Comparison of ENCODE assay signal across 21 cellular contexts in the genomic region with DNA sequence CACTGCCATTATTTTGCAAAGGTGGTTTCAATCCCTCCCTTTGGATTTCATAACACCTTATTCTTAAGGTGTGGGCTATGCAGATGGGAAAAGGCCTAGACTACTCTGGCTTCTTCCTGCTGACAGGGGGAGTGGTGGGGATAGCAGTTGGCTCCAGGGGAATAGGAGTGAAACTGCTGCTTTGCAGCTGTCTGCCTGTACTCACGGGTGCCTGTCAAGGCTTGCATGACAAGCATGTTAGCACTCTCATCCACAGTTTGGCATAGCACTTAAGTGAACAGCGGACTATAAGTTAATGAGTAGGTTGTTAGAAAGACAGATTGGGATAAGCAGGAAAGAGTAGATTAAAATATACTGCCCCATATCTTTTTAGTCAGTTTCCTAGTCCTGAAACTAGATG.
DNase-seq lines count a peak whose midpoint lies in the region; ATAC-seq, FAIRE-seq and TF ChIP-seq lines count a peak whose summit lies in the region.
"Had no signal": no experiment of that assay in that cellular context is flagged by ENCODE, and none has a peak within 500 bp of the region (broad histone marks: within the 10 kb centered on the region; RNA-seq: fewer than 3 reads in every experiment).

No MANE protein-coding gene starts in this region.

- no peaks in the 10 kb centered on the region for H4K20me1 ChIP-seq in BLaER1 treated with 17β-estradiol and CSF1 and Interleukin-3, amounts not matched to agents 10 nM and 100 nM
- H4K20me1 ChIP-seq in HepG2 (ENCODE audit: insufficient read depth, low read length): no peaks in the 10 kb centered on the region

- H3K4me3 ChIP-seq in A673 (ENCODE audit: low read depth, low read length, poor library complexity, severe bottlenecking) (no peak overlapping the region), epithelial cell of esophagus (ENCODE audit: low read length) (no peak overlapping the region), HepG2 (replicated peaks in 1 of 3; ENCODE audit: insufficient read depth in 1 of 3, low read depth in 2 of 3, low read length in 3 of 3) (no peak overlapping the region)
- H3K4me3 ChIP-seq in BLaER1 treated with 17β-estradiol and CSF1 and Interleukin-3, amounts not matched to agents 10 nM and 100 nM: no peak overlapping the region
- H3K4me3 ChIP-seq: adrenal gland, lung, prostate gland, thyroid gland had no signal

- BruUV-seq in A673 (replicated peaks; lab: Mats Ljungman, UMichigan) (no TSS peak), HepG2 (replicated peaks; lab: Mats Ljungman, UMichigan) (no TSS peak)

- no peak for TF ChIP-seq RAD21 in HepG2 (CRISPR knock-in tag; IDR thresholded peaks at IDR 0.05)

- TF ChIP-seq CTCF in A673 (conservative IDR thresholded peaks at IDR 0.05; ENCODE audit: low read depth, low read length) (no peak), epithelial cell of esophagus (IDR thresholded peaks at IDR 0.05; ENCODE audit: insufficient read depth, low read depth, low read length, missing control alignments) (peak; percentile 10), HepG2 (CRISPR knock-in tag; IDR thresholded peaks at IDR 0.05) (no peak)

- ATAC-seq in GM18520 (IDR thresholded peaks at IDR 0.05; ENCODE audit: unreplicated experiment) (no peak), HepG2 (no peak)
- ATAC-seq: activated T-cell treated with anti-CD3 and anti-CD28 coated beads, Interleukin-2, amount 50 U/mL, for 4 hours; effector memory CD8-positive, alpha-beta T cell; stimulated activated naive CD8-positive, alpha-beta T cell treated with anti-CD3 and anti-CD28 coated beads, Interleukin-15, amount 100 ng/mL, for 72 hours had no signal

- TF ChIP-seq EP300 in HepG2 (IDR thresholded peaks at IDR 0.05; ENCODE audit: low read depth in 2 of 2, low read length in 2 of 2) (no peak), HepG2 (CRISPR knock-in tag; IDR thresholded peaks at IDR 0.05; ENCODE audit: borderline replicate concordance) (no peak)

- H3K27me3 ChIP-seq in A673 (replicated peaks; ENCODE audit: insufficient read depth, low read depth, low read length, poor library complexity) (no peaks in the 10 kb centered on the region), HepG2 (ENCODE audit: control insufficient read depth in 1 of 2, insufficient read depth in 2 of 2, low read length in 2 of 2) (no peaks in the 10 kb centered on the region)
- H3K27me3 ChIP-seq in BLaER1 treated with 17β-estradiol and CSF1 and Interleukin-3, amounts not matched to agents 10 nM and 100 nM: no peaks in the 10 kb centered on the region
- H3K27me3 ChIP-seq: adrenal gland, thyroid gland had no signal

- no peak for TF ChIP-seq POLR2A in HepG2 (IDR thresholded peaks at IDR 0.05; ENCODE audit: insufficient read depth in 1 of 2, low read depth in 2 of 2, low read length in 2 of 2)

- intact Hi-C loops in A673 (cut with micrococcal nuclease; ENCODE audit: unreplicated experiment): loop anchor here (2.0 to 5.0 kb wide), 2 partner anchors 335 to 731 kb away; no protein-coding TSS in a partner anchor
- intact Hi-C loops in HepG2 (cut with micrococcal nuclease; ENCODE audit: unreplicated experiment): no loop called here

- CTCF ChIA-PET in A673 (lab: Charles Lee) (no interaction called here), HepG2 (lab: Yijun Ruan, JAX; ENCODE audit: low intra/inter-chr PET ratio, low total read pairs) (no interaction called here)

- peak; percentile 70 for DNase-seq in A673 (ENCODE audit: low spot score)
- peak; percentile 83 for DNase-seq in NCI-H2171 (lab: John Stamatoyannopoulos, UW)
- DNase-seq in epithelial cell of esophagus (ENCODE audit: low read depth): peak; percentile 83
- DNase-seq in hypothalamus (lab: John Stamatoyannopoulos, UW): no peak
- DNase-seq in HepG2 (ENCODE audit: low spot score): no peak
- DNase-seq: activated CD4-positive, alpha-beta T cell treated with anti-CD3 and anti-CD28 coated beads, Interleukin-2, amount 10 ng/mL, durations not matched to agents 24 days and 14 days; activated naive CD4-positive, alpha-beta T cell treated with Interleukin-2 at 50 U/mL for 16 hours; activated T-cell treated with anti-CD3 and anti-CD28 coated beads, Interleukin-2, amount 50 U/mL, for 4 hours; adrenal gland; CD4-positive, alpha-beta T cell; effector memory CD8-positive, alpha-beta T cell; KBM-7; NCI-H2029; stimulated activated naive CD8-positive, alpha-beta T cell treated with anti-CD3 and anti-CD28 coated beads, Interleukin-15, amount 100 ng/mL, for 72 hours; thyroid gland had no signal

- peaks cover 73% of the 10 kb centered on the region for H3K4me1 ChIP-seq in A673 (ENCODE audit: insufficient read depth, low read length, poor library complexity, severe bottlenecking)
- H3K4me1 ChIP-seq in BLaER1 treated with 17β-estradiol and CSF1 and Interleukin-3, amounts not matched to agents 10 nM and 100 nM: peaks cover 0 to 47% (median 25%) of the 10 kb centered on the region in 10 experiments; a peak in 13 of 20 replicates
- H3K4me1 ChIP-seq in HepG2 (ENCODE audit: insufficient read depth, low read length): no peaks in the 10 kb centered on the region
- H3K4me1 ChIP-seq: adrenal gland, prostate gland, thyroid gland had no signal

- H2AFZ ChIP-seq in HepG2 (ENCODE audit: low read length): no peak overlapping the region

- H3K27ac ChIP-seq in A673 (ENCODE audit: low read depth, low read length, poor library complexity, severe bottlenecking) (peak overlapping the region; percentile 80), HepG2 (ENCODE audit: extremely low read length, insufficient read depth, low read length) (no peak overlapping the region)
- H3K27ac ChIP-seq in BLaER1 treated with 17β-estradiol and CSF1 and Interleukin-3, amounts not matched to agents 10 nM and 100 nM: no peak overlapping the region
- H3K27ac ChIP-seq: adrenal gland, prostate gland, thyroid gland had no signal

- FAIRE-seq in HepG2 (lab: Jason Lieb, UNC): no peak
- FAIRE-seq: colon, G401.6 had no signal

- H3K9me3 ChIP-seq in A673 (ENCODE audit: low read depth, low read length, poor library complexity, severe bottlenecking): peaks cover 5% of the 10 kb centered on the region
- H3K9me3 ChIP-seq in BLaER1 treated with 17β-estradiol and CSF1 and Interleukin-3, amounts not matched to agents 10 nM and 100 nM (replicated peaks in 1 of 11): peaks cover 0 to 54% (median 42%) of the 10 kb centered on the region in 11 experiments; a peak in 16 of 22 replicates
- no peaks in the 10 kb centered on the region for H3K9me3 ChIP-seq in HepG2 (ENCODE audit: low read length)
- H3K9me3 ChIP-seq: adrenal gland, prostate gland, thyroid gland had no signal

- 0% methylated on average over 2 of the region's 2 CpGs for WGBS in HepG2 (ENCODE audit: low lambda C conversion rate)

- H3K9ac ChIP-seq in BLaER1 treated with 17β-estradiol and CSF1 and Interleukin-3, amounts not matched to agents 10 nM and 100 nM: no peak overlapping the region
- H3K9ac ChIP-seq in HepG2 (ENCODE audit: insufficient read depth, low read depth, low read length): no peak overlapping the region

- peak overlapping the region in 8 of 11 experiments; percentile 18 to 57 (median 44); a peak in 14 of 22 replicates for H3K4me2 ChIP-seq in BLaER1 treated with 17β-estradiol and CSF1 and Interleukin-3, amounts not matched to agents 10 nM and 100 nM
- no peak overlapping the region for H3K4me2 ChIP-seq in HepG2 (ENCODE audit: low read depth, low read length)

- in situ Hi-C loops in HepG2 (cut with HindIII; ENCODE audit: extremely low pct_ligation_motif_present, low pct_unique_long_range_greater_than_20kb): no loop called here

- H3K79me2 ChIP-seq in HepG2 (ENCODE audit: insufficient read depth, low read length): no peaks in the 10 kb centered on the region

- POLR2A ChIA-PET in A673 (lab: Charles Lee; ENCODE audit: low non-redundant PET) (no interaction called here), HepG2 (lab: Yijun Ruan, JAX) (no interaction called here)

- H3K36me3 ChIP-seq in A673 (ENCODE audit: insufficient read depth, low read length, poor library complexity, severe bottlenecking) (no peaks in the 10 kb centered on the region), HepG2 (replicated peaks in 1 of 2; ENCODE audit: control insufficient read depth in 1 of 2, insufficient read depth in 2 of 2, low read length in 2 of 2) (no peaks in the 10 kb centered on the region)
- H3K36me3 ChIP-seq in BLaER1 treated with 17β-estradiol and CSF1 and Interleukin-3, amounts not matched to agents 10 nM and 100 nM: no peaks in the 10 kb centered on the region
- H3K36me3 ChIP-seq: adrenal gland, prostate gland, thyroid gland had no signal

TF ChIP-seq in HepG2, 621 proteins besides CTCF, POLR2A, EP300 and RAD21 (continues in another document):
- TF ChIP-seq ZBED4 (CRISPR knock-in tag; IDR thresholded peaks at IDR 0.05; ENCODE audit: borderline replicate concordance) (no peak), HOXA3 (CRISPR knock-in tag; IDR thresholded peaks at IDR 0.05) (no peak), DDIT3 (CRISPR knock-in tag; IDR thresholded peaks at IDR 0.05) (no peak), NFE2L1 (CRISPR knock-in tag; IDR thresholded peaks at IDR 0.05; ENCODE audit: borderline replicate concordance) (no peak), ZNF230 (CRISPR knock-in tag; IDR thresholded peaks at IDR 0.05) (no peak)

Comparison
In these comparisons a context has a peak if more than half of its experiments do, and no peak if none do; other contexts are left out.
1. DNase-seq: peak in A673 (single experiment), NCI-H2171 (single experiment) and epithelial cell of esophagus (single experiment); none in hypothalamus (0 of 51) and HepG2 (single experiment).